ENCODE assay signal across 1 cellular context in the genomic region with DNA sequence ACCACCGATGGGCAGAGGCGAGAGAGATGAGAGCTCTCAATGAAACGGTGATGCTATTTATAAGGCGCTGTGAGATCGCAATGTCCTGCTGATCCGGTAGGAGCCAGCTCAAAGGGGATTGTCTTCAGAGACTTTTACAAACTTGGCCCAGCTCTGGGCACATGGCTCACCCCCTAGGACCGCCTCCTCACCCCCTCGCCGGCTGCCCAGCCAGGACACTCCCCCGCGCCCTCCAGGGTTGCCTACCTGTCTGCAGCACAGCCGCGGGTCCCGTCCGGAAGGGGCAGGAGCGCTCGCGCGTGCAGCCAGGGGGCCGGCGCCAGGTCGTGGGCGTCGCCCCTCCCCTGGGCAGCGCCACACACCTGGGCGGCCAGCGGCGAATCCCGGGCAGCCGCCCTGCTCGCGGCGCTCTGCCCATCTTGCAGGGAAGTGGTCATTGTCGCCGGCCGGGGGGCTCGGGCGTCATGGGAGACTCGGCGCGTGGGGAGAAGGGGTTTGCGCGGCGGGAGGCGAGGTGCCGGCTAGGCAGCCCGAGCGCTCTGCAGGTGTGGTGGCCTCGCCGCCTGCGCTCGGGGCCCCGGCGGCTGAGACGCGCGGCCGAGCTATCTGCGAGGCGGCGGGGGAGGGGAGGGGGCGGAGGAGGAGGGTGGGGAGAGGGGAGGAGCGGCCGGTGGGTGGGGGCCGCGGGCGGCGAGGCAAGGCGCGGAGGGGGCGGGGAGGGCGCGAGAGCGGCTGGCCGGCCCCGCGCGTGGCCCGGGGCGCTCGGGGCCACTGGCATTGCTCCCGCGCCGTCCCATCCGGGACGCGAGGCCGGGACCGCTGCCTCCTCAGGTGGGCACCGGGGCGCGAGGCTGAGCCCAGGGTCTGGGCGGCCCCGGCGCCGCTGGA.
TF ChIP-seq lines count a peak whose summit lies in the region.

Gene GRB14 (minus strand): TSS at position 610 of the 888 bp plus-strand sequence. CDS start 173 bp downstream, at position 437.

TF ChIP-seq in HepG2, 621 proteins besides CTCF, POLR2A, EP300 and RAD21 (continued from another document and continues in another):
- TF ChIP-seq POGZ (CRISPR knock-in tag; IDR thresholded peaks at IDR 0.05): peak; percentile 47; the same call in 1 of the 2 replicates
- TF ChIP-seq BRF2 (CRISPR knock-in tag; IDR thresholded peaks at IDR 0.05): no peak
- peak; percentile 36; the same call in 1 of the 2 replicates for TF ChIP-seq FOXO1 (CRISPR knock-in tag; IDR thresholded peaks at IDR 0.05)
- peak; percentile 39 for TF ChIP-seq MED8 (CRISPR knock-in tag; IDR thresholded peaks at IDR 0.05; ENCODE audit: insufficient replicate concordance)
- peak; percentile 19; the same call in 1 of the 2 replicates for TF ChIP-seq ARID5B (CRISPR knock-in tag; IDR thresholded peaks at IDR 0.05)
- TF ChIP-seq SP1 (IDR thresholded peaks at IDR 0.05): no peak
- no peak; the same call in 1 of the 2 replicates for TF ChIP-seq SP1 (CRISPR knock-in tag; IDR thresholded peaks at IDR 0.05)
- no peak for TF ChIP-seq TCF12 (IDR thresholded peaks at IDR 0.05)
- peak; percentile 83; the same call in 1 of the 2 replicates for TF ChIP-seq TCF12 (CRISPR knock-in tag; IDR thresholded peaks at IDR 0.05)
- TF ChIP-seq ZSCAN9 (CRISPR knock-in tag; IDR thresholded peaks at IDR 0.05; ENCODE audit: borderline replicate concordance): no peak
- TF ChIP-seq CCAR2 (optimal IDR thresholded peaks at IDR 0.05; ENCODE audit: low read depth, low read length): no peak
- TF ChIP-seq NFIC (IDR thresholded peaks at IDR 0.05; ENCODE audit: low read length): no peak
- TF ChIP-seq CHD2 (IDR thresholded peaks at IDR 0.05; ENCODE audit: low read depth, low read length): no peak
- TF ChIP-seq, protein P1, sequence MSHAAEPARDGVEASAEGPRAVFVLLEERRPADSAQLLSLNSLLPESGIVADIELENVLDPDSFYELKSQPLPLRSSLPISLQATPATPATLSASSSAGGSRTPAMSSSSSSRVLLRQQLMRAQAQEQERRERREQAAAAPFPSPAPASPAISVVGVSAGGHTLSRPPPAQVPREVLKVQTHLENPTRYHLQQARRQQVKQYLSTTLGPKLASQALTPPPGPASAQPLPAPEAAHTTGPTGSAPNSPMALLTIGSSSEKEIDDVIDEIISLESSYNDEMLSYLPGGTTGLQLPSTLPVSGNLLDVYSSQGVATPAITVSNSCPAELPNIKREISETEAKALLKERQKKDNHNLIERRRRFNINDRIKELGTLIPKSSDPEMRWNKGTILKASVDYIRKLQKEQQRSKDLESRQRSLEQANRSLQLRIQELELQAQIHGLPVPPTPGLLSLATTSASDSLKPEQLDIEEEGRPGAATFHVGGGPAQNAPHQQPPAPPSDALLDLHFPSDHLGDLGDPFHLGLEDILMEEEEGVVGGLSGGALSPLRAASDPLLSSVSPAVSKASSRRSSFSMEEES (CRISPR knock-in tag; IDR thresholded peaks at IDR 0.05): no peak
- TF ChIP-seq ZNF136 (CRISPR knock-in tag; IDR thresholded peaks at IDR 0.05; ENCODE audit: low read depth): no peak
- TF ChIP-seq MAF1 (CRISPR knock-in tag; IDR thresholded peaks at IDR 0.05; ENCODE audit: borderline replicate concordance): no peak
- no peak for TF ChIP-seq KAT2B (IDR thresholded peaks at IDR 0.05; ENCODE audit: borderline replicate concordance, low read depth, low read length)
- TF ChIP-seq ZNF572 (CRISPR knock-in tag; IDR thresholded peaks at IDR 0.05): no peak
- TF ChIP-seq ZNF563 (CRISPR knock-in tag; IDR thresholded peaks at IDR 0.05): peak; percentile 64
- no peak for TF ChIP-seq ZNF460 (CRISPR knock-in tag; IDR thresholded peaks at IDR 0.05; ENCODE audit: borderline replicate concordance)
- peak; percentile 21; the same call in 1 of the 2 replicates for TF ChIP-seq HDAC2 (CRISPR knock-in tag; IDR thresholded peaks at IDR 0.05)
- TF ChIP-seq, protein P2, sequence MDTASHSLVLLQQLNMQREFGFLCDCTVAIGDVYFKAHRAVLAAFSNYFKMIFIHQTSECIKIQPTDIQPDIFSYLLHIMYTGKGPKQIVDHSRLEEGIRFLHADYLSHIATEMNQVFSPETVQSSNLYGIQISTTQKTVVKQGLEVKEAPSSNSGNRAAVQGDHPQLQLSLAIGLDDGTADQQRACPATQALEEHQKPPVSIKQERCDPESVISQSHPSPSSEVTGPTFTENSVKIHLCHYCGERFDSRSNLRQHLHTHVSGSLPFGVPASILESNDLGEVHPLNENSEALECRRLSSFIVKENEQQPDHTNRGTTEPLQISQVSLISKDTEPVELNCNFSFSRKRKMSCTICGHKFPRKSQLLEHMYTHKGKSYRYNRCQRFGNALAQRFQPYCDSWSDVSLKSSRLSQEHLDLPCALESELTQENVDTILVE (CRISPR knock-in tag; IDR thresholded peaks at IDR 0.05): no peak
- peak; percentile 65; the same call in 1 of the 2 replicates for TF ChIP-seq MXD1 (CRISPR knock-in tag; IDR thresholded peaks at IDR 0.05)
- TF ChIP-seq, protein P3, sequence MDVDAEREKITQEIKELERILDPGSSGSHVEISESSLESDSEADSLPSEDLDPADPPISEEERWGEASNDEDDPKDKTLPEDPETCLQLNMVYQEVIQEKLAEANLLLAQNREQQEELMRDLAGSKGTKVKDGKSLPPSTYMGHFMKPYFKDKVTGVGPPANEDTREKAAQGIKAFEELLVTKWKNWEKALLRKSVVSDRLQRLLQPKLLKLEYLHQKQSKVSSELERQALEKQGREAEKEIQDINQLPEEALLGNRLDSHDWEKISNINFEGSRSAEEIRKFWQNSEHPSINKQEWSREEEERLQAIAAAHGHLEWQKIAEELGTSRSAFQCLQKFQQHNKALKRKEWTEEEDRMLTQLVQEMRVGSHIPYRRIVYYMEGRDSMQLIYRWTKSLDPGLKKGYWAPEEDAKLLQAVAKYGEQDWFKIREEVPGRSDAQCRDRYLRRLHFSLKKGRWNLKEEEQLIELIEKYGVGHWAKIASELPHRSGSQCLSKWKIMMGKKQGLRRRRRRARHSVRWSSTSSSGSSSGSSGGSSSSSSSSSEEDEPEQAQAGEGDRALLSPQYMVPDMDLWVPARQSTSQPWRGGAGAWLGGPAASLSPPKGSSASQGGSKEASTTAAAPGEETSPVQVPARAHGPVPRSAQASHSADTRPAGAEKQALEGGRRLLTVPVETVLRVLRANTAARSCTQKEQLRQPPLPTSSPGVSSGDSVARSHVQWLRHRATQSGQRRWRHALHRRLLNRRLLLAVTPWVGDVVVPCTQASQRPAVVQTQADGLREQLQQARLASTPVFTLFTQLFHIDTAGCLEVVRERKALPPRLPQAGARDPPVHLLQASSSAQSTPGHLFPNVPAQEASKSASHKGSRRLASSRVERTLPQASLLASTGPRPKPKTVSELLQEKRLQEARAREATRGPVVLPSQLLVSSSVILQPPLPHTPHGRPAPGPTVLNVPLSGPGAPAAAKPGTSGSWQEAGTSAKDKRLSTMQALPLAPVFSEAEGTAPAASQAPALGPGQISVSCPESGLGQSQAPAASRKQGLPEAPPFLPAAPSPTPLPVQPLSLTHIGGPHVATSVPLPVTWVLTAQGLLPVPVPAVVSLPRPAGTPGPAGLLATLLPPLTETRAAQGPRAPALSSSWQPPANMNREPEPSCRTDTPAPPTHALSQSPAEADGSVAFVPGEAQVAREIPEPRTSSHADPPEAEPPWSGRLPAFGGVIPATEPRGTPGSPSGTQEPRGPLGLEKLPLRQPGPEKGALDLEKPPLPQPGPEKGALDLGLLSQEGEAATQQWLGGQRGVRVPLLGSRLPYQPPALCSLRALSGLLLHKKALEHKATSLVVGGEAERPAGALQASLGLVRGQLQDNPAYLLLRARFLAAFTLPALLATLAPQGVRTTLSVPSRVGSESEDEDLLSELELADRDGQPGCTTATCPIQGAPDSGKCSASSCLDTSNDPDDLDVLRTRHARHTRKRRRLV (CRISPR knock-in tag; IDR thresholded peaks at IDR 0.05): no peak
- TF ChIP-seq FOXP1 (IDR thresholded peaks at IDR 0.05): no peak
- TF ChIP-seq FOXP1 (CRISPR knock-in tag; IDR thresholded peaks at IDR 0.05): no peak
- no peak for TF ChIP-seq CERS6 (CRISPR knock-in tag; IDR thresholded peaks at IDR 0.05)
- peak; percentile 73; the same call in 1 of the 2 replicates for TF ChIP-seq HDAC1 (CRISPR knock-in tag; IDR thresholded peaks at IDR 0.05)
- TF ChIP-seq PCBP1 (IDR thresholded peaks at IDR 0.05; ENCODE audit: borderline replicate concordance, low read depth, low read length): no peak
- peak; percentile 64; the same call in 1 of the 2 replicates for TF ChIP-seq SP4 (CRISPR knock-in tag; IDR thresholded peaks at IDR 0.05)
- no peak for TF ChIP-seq AKAP8 (CRISPR knock-in tag; IDR thresholded peaks at IDR 0.05)
- no peak for TF ChIP-seq ZFAT (CRISPR knock-in tag; conservative IDR thresholded peaks at IDR 0.05)
- TF ChIP-seq ZSCAN25 (CRISPR knock-in tag; IDR thresholded peaks at IDR 0.05): peak; percentile 78
- TF ChIP-seq MAX (IDR thresholded peaks at IDR 0.05): peak; percentile 76
- 0 out of 2 replicates have a peak, but pooled peaks have one; percentile 54 for TF ChIP-seq ZNF205 (CRISPR knock-in tag; IDR thresholded peaks at IDR 0.05)
- no peak for TF ChIP-seq TEAD3 (CRISPR knock-in tag; optimal IDR thresholded peaks at IDR 0.05; ENCODE audit: borderline replicate concordance)
- TF ChIP-seq CREB3 (CRISPR knock-in tag; IDR thresholded peaks at IDR 0.05): no peak
- peak; percentile 71; the same call in 1 of the 2 replicates for TF ChIP-seq TERF1 (CRISPR knock-in tag; IDR thresholded peaks at IDR 0.05)
- TF ChIP-seq TOE1 (CRISPR knock-in tag; IDR thresholded peaks at IDR 0.05): no peak
- TF ChIP-seq SCMH1 (CRISPR knock-in tag; IDR thresholded peaks at IDR 0.05; ENCODE audit: borderline replicate concordance): no peak
- TF ChIP-seq ZNF816 (CRISPR knock-in tag; IDR thresholded peaks at IDR 0.05; ENCODE audit: borderline replicate concordance): no peak
- no peak for TF ChIP-seq ZNF878 (CRISPR knock-in tag; IDR thresholded peaks at IDR 0.05)
